ENCODE assay signal across 9 cellular contexts in the genomic region with DNA sequence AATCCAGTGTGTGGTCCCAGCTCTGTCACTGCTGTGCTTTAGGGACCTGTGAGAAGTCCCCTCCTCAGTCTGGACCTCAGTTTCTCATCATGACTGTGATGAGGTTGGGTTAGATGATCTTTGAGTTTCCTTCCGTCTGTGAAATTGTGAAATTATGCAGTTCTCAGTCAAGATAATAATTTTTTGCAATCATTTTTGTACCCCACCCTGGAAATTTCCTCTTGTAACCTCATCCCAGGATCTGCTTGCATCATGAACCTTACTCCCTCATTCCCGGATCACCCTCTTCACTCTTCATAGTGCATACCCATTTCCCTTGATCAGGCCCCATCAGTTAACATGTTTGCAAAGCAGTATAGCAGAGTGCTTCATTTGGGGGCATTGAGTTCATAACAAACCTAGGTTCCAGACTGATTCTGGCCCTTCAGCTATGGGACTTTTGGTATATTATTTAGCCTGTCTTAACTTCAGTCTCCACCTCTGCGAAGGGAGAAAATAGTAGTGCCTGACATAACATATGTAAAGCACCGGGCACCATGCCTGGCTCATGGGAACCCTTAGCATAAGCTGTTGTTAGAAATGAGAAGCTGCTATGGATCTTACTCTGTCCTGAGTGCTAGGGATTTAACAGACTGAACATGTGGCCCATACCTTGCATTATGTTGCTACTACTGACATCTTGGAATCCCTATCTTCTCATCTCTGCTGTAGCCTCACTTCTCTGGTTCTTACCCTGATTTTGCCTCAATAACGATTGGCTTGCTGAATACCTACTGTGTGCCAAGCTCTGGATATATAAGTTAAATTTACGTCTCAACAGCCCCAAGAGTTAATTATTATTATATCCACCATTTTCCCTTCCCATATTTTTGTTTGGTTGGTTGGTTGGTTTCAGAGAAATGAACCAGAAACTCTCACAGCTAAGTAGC. TPM values are rescaled to one million over a fixed set of nuclear protein-coding genes. Genes with fewer than 3 reads are reported as not detected.
DNase-seq lines count a peak whose midpoint lies in the region; ATAC-seq, FAIRE-seq and TF ChIP-seq lines count a peak whose summit lies in the region.
"Had no signal": no experiment of that assay in that cellular context is flagged by ENCODE, and none has a peak within 500 bp of the region (broad histone marks: within the 10 kb centered on the region; RNA-seq: fewer than 3 reads in every experiment).

No MANE protein-coding gene starts in this region.

- H3K4me1 Mint-ChIP-seq in activated CD4-positive, alpha-beta T cell treated with anti-CD3 and anti-CD28 coated beads for 36 hours, result peaks cover 52% of the 10 kb centered on the region

- 64% methylated on average over 6 of the region's 6 CpGs for WGBS in suprapubic skin

- peak overlapping the region; percentile 75 for H3K27ac ChIP-seq in keratinocyte (ENCODE audit: control insufficient read depth, insufficient read depth, low read length)
- H3K27ac ChIP-seq in suprapubic skin, result peak overlapping the region; percentile 99

- POLR2A ChIA-PET in activated CD4-positive, alpha-beta T cell treated with anti-CD3 and anti-CD28 coated beads for 36 hours (lab: Charles Lee), result interaction anchor here (0.7 kb wide), 1 partner anchor 655 kb away, joined by 3 read pairs; no protein-coding TSS in a partner anchor

- TF ChIP-seq POLR2A in suprapubic skin (IDR thresholded peaks at IDR 0.05), result peak in 1 of 2 donors; percentile 30

- peak overlapping the region; percentile 91 for H3K4me2 ChIP-seq in keratinocyte (ENCODE audit: control insufficient read depth, extremely low read depth, insufficient read depth, low read depth, low read length)

- H3K36me3 Mint-ChIP-seq in activated CD4-positive, alpha-beta T cell treated with anti-CD3 and anti-CD28 coated beads for 36 hours (ENCODE audit: low read depth), result peaks cover 3% of the 10 kb centered on the region
- H3K36me3 Mint-ChIP-seq in activated naive CD4-positive, alpha-beta T cell treated with anti-CD3 and anti-CD28 coated beads, Interleukin-2, amount 50 U/mL, for 72 hours, result peaks cover 0 to 12% of the 10 kb centered on the region in 2 donors

- H3K4me3 Mint-ChIP-seq in activated CD4-positive, alpha-beta T cell treated with anti-CD3 and anti-CD28 coated beads for 36 hours, result peak overlapping the region; percentile 91

- H4K20me1 ChIP-seq in keratinocyte (ENCODE audit: control insufficient read depth, extremely low read depth, insufficient read depth, low read length), result no peaks in the 10 kb centered on the region

- TF ChIP-seq CTCF in keratinocyte (optimal IDR thresholded peaks at IDR 0.05 in 1 of 3, IDR thresholded peaks at IDR 0.05 in 1 of 3, conservative IDR thresholded peaks at IDR 0.05 in 1 of 3; ENCODE audit: extremely low read depth in 1 of 3, insufficient read depth in 2 of 3, low read length in 3 of 3) (no peak), suprapubic skin (IDR thresholded peaks at IDR 0.05) (no peak)

- CTCF ChIA-PET in activated CD4-positive, alpha-beta T cell treated with anti-CD3 and anti-CD28 coated beads for 36 hours (lab: Charles Lee), result interaction anchor here (0.7 kb wide), 1 partner anchor 37 kb away, joined by 3 read pairs; a partner anchor contains a TSS

- intact Hi-C loops in activated CD4-positive, alpha-beta T cell treated with anti-CD3 and anti-CD28 coated beads for 36 hours (cut with DNase I, micrococcal nuclease), result no loop called here

- H3K27ac Mint-ChIP-seq in activated CD4-positive, alpha-beta T cell treated with anti-CD3 and anti-CD28 coated beads for 36 hours, result peak overlapping the region; percentile 90
- peak overlapping the region; percentile 95 to 96 for H3K27ac Mint-ChIP-seq in activated naive CD4-positive, alpha-beta T cell treated with anti-CD3 and anti-CD28 coated beads, Interleukin-2, amount 50 U/mL, for 72 hours

- ATAC-seq in activated CD4-positive, alpha-beta T cell treated with anti-CD3 and anti-CD28 coated beads for 36 hours, result no peak
- ATAC-seq in activated naive CD4-positive, alpha-beta T cell treated with anti-CD3 and anti-CD28 coated beads, Interleukin-2, amount 50 U/mL, for 72 hours, result no peak

- no peak overlapping the region for H2AFZ ChIP-seq in keratinocyte (ENCODE audit: control insufficient read depth, low read length)

- no peak for TF ChIP-seq EP300 in suprapubic skin (IDR thresholded peaks at IDR 0.05)

- peaks cover 3% of the 10 kb centered on the region for H3K79me2 ChIP-seq in keratinocyte (ENCODE audit: control insufficient read depth, insufficient read depth, low read length)

- H3K4me1 ChIP-seq in keratinocyte (ENCODE audit: control insufficient read depth, extremely low read depth, insufficient read depth, low read length) (peaks cover 16% of the 10 kb centered on the region), suprapubic skin (peaks cover 23% of the 10 kb centered on the region)

- H3K36me3 ChIP-seq in keratinocyte (ENCODE audit: control insufficient read depth in 2 of 2, extremely low read depth in 1 of 2, insufficient read depth in 2 of 2, low read length in 2 of 2), result no peaks in the 10 kb centered on the region
- H3K36me3 ChIP-seq in suprapubic skin, result no peaks in the 10 kb centered on the region

- H3K9me3 Mint-ChIP-seq in activated CD4-positive, alpha-beta T cell treated with anti-CD3 and anti-CD28 coated beads for 36 hours (ENCODE audit: low read depth), result no peaks in the 10 kb centered on the region
- H3K9me3 Mint-ChIP-seq in activated naive CD4-positive, alpha-beta T cell treated with anti-CD3 and anti-CD28 coated beads, Interleukin-2, amount 50 U/mL, for 72 hours, result no peaks in the 10 kb centered on the region

- H3K27me3 ChIP-seq in keratinocyte (ENCODE audit: control insufficient read depth, extremely low read depth, insufficient read depth, low read length) (no peaks in the 10 kb centered on the region), suprapubic skin (no peaks in the 10 kb centered on the region)

- H3K9me1 ChIP-seq in keratinocyte (ENCODE audit: control insufficient read depth, extremely low read depth, insufficient read depth, low read length), result no peaks in the 10 kb centered on the region

- no peaks in the 10 kb centered on the region for H3K27me3 Mint-ChIP-seq in activated CD4-positive, alpha-beta T cell treated with anti-CD3 and anti-CD28 coated beads for 36 hours

- H3K9me3 ChIP-seq in keratinocyte (ENCODE audit: control insufficient read depth, low read depth, low read length), result no peaks in the 10 kb centered on the region
- no peaks in the 10 kb centered on the region for H3K9me3 ChIP-seq in suprapubic skin

- dilution Hi-C loops in keratinocyte (cut with MboI; ENCODE audit: extremely low pct_ligation_motif_present, low sequenced_read_pairs), result no loop called here

- no peak for DNase-seq in activated CD4-positive, alpha-beta T cell treated with anti-CD3 and anti-CD28 coated beads for 36 hours
- no peak for DNase-seq in activated CD4-positive, alpha-beta T cell treated with anti-CD3 and anti-CD28 coated beads, Interleukin-2, amount 50 U/mL, for 1 hour
- DNase-seq in activated naive CD4-positive, alpha-beta T cell treated with anti-CD3 and anti-CD28 coated beads, Interleukin-2, amount 50 U/mL, for 72 hours (ENCODE audit: low spot score in 2 of 2), result no peak
- DNase-seq in keratinocyte (ENCODE audit: low read depth, low spot score) (no peak), suprapubic skin (ENCODE audit: low spot score in 2 of 2) (no peak), HT-29 (ENCODE audit: low spot score) (no peak)
- DNase-seq in stimulated activated CD4-positive, alpha-beta T cell treated with anti-CD3 and anti-CD28 coated beads, Interleukin-4, amount 100 ng/mL, for 4 hours, result no peak
- no peak for DNase-seq in activated CD4-positive, alpha-beta T cell treated with anti-CD3 and anti-CD28 coated beads for 4 hours

- no peak for FAIRE-seq in keratinocyte (lab: Jason Lieb, UNC)
- FAIRE-seq: endometrium had no signal

- H3K9ac ChIP-seq in keratinocyte (ENCODE audit: control insufficient read depth, extremely low read depth, insufficient read depth, low read length), result peak overlapping the region; percentile 91

- H3K4me3 ChIP-seq in keratinocyte (ENCODE audit: control insufficient read depth in 2 of 3, extremely low read depth in 1 of 3, insufficient read depth in 2 of 3, low read depth in 1 of 3, low read length in 3 of 3) (peak overlapping the region; percentile 48 to 94 (median 83)), suprapubic skin (peak overlapping the region; percentile 98)

RNA-seq across cellular contexts. Expression of a gene that starts 1.4 kb away (rescaled TPM):
- 10 to 100 TPM; 35.2 to 40.1 TPM for total RNA-seq in activated CD4-positive, alpha-beta T cell treated with anti-CD3 and anti-CD28 coated beads for 36 hours
- 10 to 100 TPM; 48.6 to 55.7 TPM for total RNA-seq in activated naive CD4-positive, alpha-beta T cell treated with anti-CD3 and anti-CD28 coated beads, Interleukin-2, amount 50 U/mL, for 72 hours
- 7.2 to 11.5 TPM (median 7.6 TPM) in 3 replicates for polyA plus RNA-seq in keratinocyte
- polyA plus RNA-seq in keratinocyte (2011; ENCODE audit: low read depth), result 3.7 TPM
- polyA plus RNA-seq in keratinocyte (2011; cell fraction: cytosol; rRNA removed), result 5.8 and 7.7 TPM in 2 replicates
- 22.6 and 32.4 TPM in 2 replicates for polyA plus RNA-seq in keratinocyte (2011; cell fraction: nucleus; rRNA removed)
- polyA plus RNA-seq in keratinocyte (2012; ENCODE audit: low replicate concordance), result 6.7 and 7.8 TPM in 2 replicates
- 8.9 to 18.2 TPM (median 16.5 TPM) in 3 replicates for polyA minus RNA-seq in keratinocyte
- 10.7 TPM for polyA minus RNA-seq in keratinocyte (2011; cell fraction: cytosol; rRNA and poly(A)+ RNA removed)
- 9.7 and 10.9 TPM in 2 replicates for polyA minus RNA-seq in keratinocyte (2011; cell fraction: nucleus; rRNA and poly(A)+ RNA removed)
- 10 to 100 TPM; 19.6 to 52.5 (median 27.5) TPM for total RNA-seq in suprapubic skin
- total RNA-seq in HT-29 (2014; rRNA removed; shearing (Covaris generic)), result 19.5 and 23.1 TPM in 2 replicates

RNA-seq across cellular contexts. Expression of a gene that starts 36.7 kb away (rescaled TPM):
- total RNA-seq in activated CD4-positive, alpha-beta T cell treated with anti-CD3 and anti-CD28 coated beads for 36 hours, result 10 to 100 TPM; 74.1 to 86.6 TPM
- total RNA-seq in activated naive CD4-positive, alpha-beta T cell treated with anti-CD3 and anti-CD28 coated beads, Interleukin-2, amount 50 U/mL, for 72 hours, result 100 to 1,000 TPM; 107 to 156 TPM
- 12.4 to 17.4 TPM (median 17.3 TPM) in 3 replicates for polyA plus RNA-seq in keratinocyte
- 9.1 TPM for polyA plus RNA-seq in keratinocyte (2011; ENCODE audit: low read depth)
- polyA plus RNA-seq in keratinocyte (2011; cell fraction: cytosol; rRNA removed), result 6.4 and 10.8 TPM in 2 replicates
- 22.6 and 34.0 TPM in 2 replicates for polyA plus RNA-seq in keratinocyte (2011; cell fraction: nucleus; rRNA removed)
- polyA plus RNA-seq in keratinocyte (2012; ENCODE audit: low replicate concordance), result 12.0 and 15.8 TPM in 2 replicates
- 8.1 to 13.7 TPM (median 12.6 TPM) in 3 replicates for polyA minus RNA-seq in keratinocyte
- polyA minus RNA-seq in keratinocyte (2011; cell fraction: cytosol; rRNA and poly(A)+ RNA removed), result 15.9 TPM
- polyA minus RNA-seq in keratinocyte (2011; cell fraction: nucleus; rRNA and poly(A)+ RNA removed), result 13.2 and 17.5 TPM in 2 replicates
- 10 to 100 TPM; 28.0 to 99.9 (median 35.5) TPM for total RNA-seq in suprapubic skin
- 2.0 and 3.2 TPM in 2 replicates for total RNA-seq in HT-29 (2014; rRNA removed; shearing (Covaris generic))

RNA-seq across cellular contexts. Expression of a gene that starts 47.1 kb away (rescaled TPM):
- total RNA-seq in activated CD4-positive, alpha-beta T cell treated with anti-CD3 and anti-CD28 coated beads for 36 hours, result not detected
- under 1 TPM in 1 of 2 donors, not detected in 1; 0.04 TPM for total RNA-seq in activated naive CD4-positive, alpha-beta T cell treated with anti-CD3 and anti-CD28 coated beads, Interleukin-2, amount 50 U/mL, for 72 hours
- polyA plus RNA-seq in keratinocyte, result 0.01 to 0.02 TPM in 2 of 3 replicates, not detected in the other
- polyA plus RNA-seq in keratinocyte (2011; ENCODE audit: low read depth), result not detected
- polyA plus RNA-seq in keratinocyte (2011; cell fraction: cytosol; rRNA removed), result 0.01 TPM in 1 of 2 replicates, not detected in the other
- 0.03 TPM in 2 replicates for polyA plus RNA-seq in keratinocyte (2011; cell fraction: nucleus; rRNA removed)
- not detected in 2 replicates for polyA plus RNA-seq in keratinocyte (2012; ENCODE audit: low replicate concordance)
- not detected in 3 replicates for polyA minus RNA-seq in keratinocyte
- polyA minus RNA-seq in keratinocyte (2011; cell fraction: cytosol; rRNA and poly(A)+ RNA removed), result not detected
- 0.08 and 0.11 TPM in 2 replicates for polyA minus RNA-seq in keratinocyte (2011; cell fraction: nucleus; rRNA and poly(A)+ RNA removed)
- 1 to 10 TPM in 1 of 4 donors, under 1 TPM in 3; 0.23 to 1.1 (median 0.73) TPM for total RNA-seq in suprapubic skin
- total RNA-seq in HT-29 (2014; rRNA removed; shearing (Covaris generic)), result not detected in 2 replicates
